ENCODE assay signal across 14 cellular contexts in the genomic region with DNA sequence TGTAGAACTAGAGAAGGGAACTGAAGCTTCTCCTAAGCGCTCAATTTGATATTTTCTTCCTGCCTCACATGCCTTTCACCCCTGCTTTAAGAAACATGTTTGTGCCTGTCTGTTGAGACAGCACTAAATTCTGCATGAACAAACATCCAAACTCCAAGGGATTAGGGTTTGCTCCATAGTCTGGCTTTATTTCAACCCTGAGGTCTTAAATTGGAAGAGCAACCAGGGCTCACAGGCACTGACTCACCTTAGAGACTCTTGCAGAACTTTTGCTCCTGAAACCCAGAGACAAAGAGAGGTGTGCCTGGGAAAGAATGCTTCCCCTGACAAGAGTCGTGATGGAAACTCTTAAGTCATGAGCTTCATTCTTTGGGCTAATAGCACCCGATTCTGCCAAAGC.
"Had no signal": no experiment of that assay in that cellular context is flagged by ENCODE, and none has a peak within 500 bp of the region (broad histone marks: within the 10 kb centered on the region; RNA-seq: fewer than 3 reads in every experiment).

No MANE protein-coding gene starts in this region.

- DNase-seq: activated CD4-positive, alpha-beta memory T cell treated with anti-CD3 and anti-CD28 coated beads, Interleukin-2, amount 10 ng/mL, durations not matched to agents 7 days and 5 days; activated CD4-positive, alpha-beta T cell treated with anti-CD3 and anti-CD28 coated beads for 1 hour; activated naive CD4-positive, alpha-beta T cell treated with anti-CD3 and anti-CD28 coated beads, Interleukin-2, amount 50 U/mL, for 16 hours; activated T-cell treated with anti-CD3 and anti-CD28 coated beads, Interleukin-2, amount 50 U/mL, for 24 hours; islet precursor cell; natural killer cell; nucleus accumbens; posterior cingulate gyrus; right cardiac atrium; stimulated activated CD4-positive, alpha-beta T cell treated with anti-CD3 and anti-CD28 coated beads, Interleukin-15, amount 100 ng/mL, for 24 hours; stimulated activated CD4-positive, alpha-beta T cell treated with anti-CD3 and anti-CD28 coated beads, Interleukin-4, amount 100 ng/mL, for 1 hour; stimulated activated naive B cell treated with anti-CD40 and anti-IgM and Interleukin-4, amounts not matched to agents 10 μg/mL and 1 μg/mL and 100 μg/mL, for 72 hours; thyroid gland had no signal

- H3K4me1 Mint-ChIP-seq: activated CD4-positive, alpha-beta memory T cell treated with anti-CD3 and anti-CD28 coated beads, Interleukin-2, amount 10 ng/mL, durations not matched to agents 7 days and 5 days; natural killer cell; stimulated activated naive B cell treated with anti-CD40 and anti-IgM and Interleukin-4, amounts not matched to agents 10 μg/mL and 1 μg/mL and 100 μg/mL, for 72 hours had no signal

- H3K9me3 ChIP-seq: thyroid gland had no signal

- H3K4me3 Mint-ChIP-seq: activated CD4-positive, alpha-beta memory T cell treated with anti-CD3 and anti-CD28 coated beads, Interleukin-2, amount 10 ng/mL, durations not matched to agents 7 days and 5 days; activated T-cell treated with anti-CD3 and anti-CD28 coated beads, Interleukin-2, amount 50 U/mL, for 24 hours; natural killer cell; stimulated activated naive B cell treated with anti-CD40 and anti-IgM and Interleukin-4, amounts not matched to agents 10 μg/mL and 1 μg/mL and 100 μg/mL, for 72 hours had no signal

- H3K9me3 Mint-ChIP-seq: activated CD4-positive, alpha-beta memory T cell treated with anti-CD3 and anti-CD28 coated beads, Interleukin-2, amount 10 ng/mL, durations not matched to agents 7 days and 5 days; natural killer cell had no signal

- H3K27ac ChIP-seq: thyroid gland had no signal

- H3K27me3 ChIP-seq: thyroid gland had no signal

- H3K4me3 ChIP-seq: skin epidermis, thyroid gland had no signal

- H3K4me1 ChIP-seq: thyroid gland had no signal

- H3K27ac Mint-ChIP-seq: activated CD4-positive, alpha-beta memory T cell treated with anti-CD3 and anti-CD28 coated beads, Interleukin-2, amount 10 ng/mL, durations not matched to agents 7 days and 5 days; activated T-cell treated with anti-CD3 and anti-CD28 coated beads, Interleukin-2, amount 50 U/mL, for 24 hours; natural killer cell; stimulated activated naive B cell treated with anti-CD40 and anti-IgM and Interleukin-4, amounts not matched to agents 10 μg/mL and 1 μg/mL and 100 μg/mL, for 72 hours had no signal

- H3K36me3 Mint-ChIP-seq: natural killer cell; stimulated activated naive B cell treated with anti-CD40 and anti-IgM and Interleukin-4, amounts not matched to agents 10 μg/mL and 1 μg/mL and 100 μg/mL, for 72 hours had no signal

- H3K27me3 Mint-ChIP-seq: activated CD4-positive, alpha-beta memory T cell treated with anti-CD3 and anti-CD28 coated beads, Interleukin-2, amount 10 ng/mL, durations not matched to agents 7 days and 5 days; activated T-cell treated with anti-CD3 and anti-CD28 coated beads, Interleukin-2, amount 50 U/mL, for 24 hours; stimulated activated naive B cell treated with anti-CD40 and anti-IgM and Interleukin-4, amounts not matched to agents 10 μg/mL and 1 μg/mL and 100 μg/mL, for 72 hours had no signal

- H3K36me3 ChIP-seq: thyroid gland had no signal
